8 cellular contexts compared by ENCODE assay signal in genomic region chr20:46324960-46325703, GRCh38.
DNase-seq lines count a peak whose midpoint lies in the region; ATAC-seq and TF ChIP-seq lines count a peak whose summit lies in the region.

No MANE protein-coding gene starts in this region.

- ATAC-seq in GM18519 (IDR thresholded peaks at IDR 0.05; ENCODE audit: low FRiP score, unreplicated experiment), result no peak

- DNase-seq in AG09319 (ENCODE audit: extremely low read depth, low read depth) (no peak), GM10266 (ENCODE audit: extremely low spot score) (no peak), OCI-M1 (lab: John Stamatoyannopoulos, UW) (peak; percentile 58), glomerular visceral epithelial cell (ENCODE audit: extremely low spot score) (peak; percentile 43), amygdala (lab: John Stamatoyannopoulos, UW) (no peak)
- no peak for DNase-seq in activated CD4-positive, CD25-positive, alpha-beta regulatory T cell (lab: John Stamatoyannopoulos, UW)
- no peak for DNase-seq in activated effector memory CD4-positive, alpha-beta T cell treated with Interleukin-2 at 50 U/mL for 16 hours

- TF ChIP-seq CTCF in AG09319 (IDR thresholded peaks at IDR 0.05; ENCODE audit: low read depth, low read length) (peak; percentile 29), GM10266 (IDR thresholded peaks at IDR 0.05; ENCODE audit: control insufficient read depth, insufficient read depth, low read depth, missing control alignments) (peak; percentile 10)

Comparison
In these comparisons a context has a peak if more than half of its experiments do, and no peak if none do; other contexts are left out.
1. DNase-seq: peak in OCI-M1 (single experiment) and glomerular visceral epithelial cell (single experiment); none in AG09319 (single experiment), GM10266 (single experiment), activated CD4-positive, CD25-positive, alpha-beta regulatory T cell (0 of 4), activated effector memory CD4-positive, alpha-beta T cell treated with Interleukin-2 at 50 U/mL for 16 hours (single experiment) and amygdala (0 of 56).